In the genomic region with DNA sequence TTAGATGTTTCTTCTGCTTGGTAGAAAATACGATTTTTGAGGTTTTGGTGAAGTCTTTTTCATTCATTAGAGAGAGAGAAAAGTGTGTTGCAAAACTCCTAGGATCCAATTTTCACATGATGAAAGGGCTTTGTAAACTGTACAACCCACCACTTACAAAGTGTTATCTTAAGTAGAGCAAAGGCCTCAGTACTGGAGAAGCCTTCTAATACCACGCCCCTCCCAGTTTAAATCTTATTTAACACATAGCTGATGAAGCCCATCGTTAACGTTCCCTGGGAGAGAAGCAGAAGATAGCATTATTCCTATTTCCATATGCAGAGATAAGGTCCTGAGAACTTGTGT, we compare ENCODE assay signal across 8 cellular contexts. TPM values are rescaled to one million over a fixed set of nuclear protein-coding genes. Genes with fewer than 3 reads are reported as not detected.
DNase-seq lines count a peak whose midpoint lies in the region; ATAC-seq lines count a peak whose summit lies in the region.

No MANE protein-coding gene starts in this region.

- H3K27me3 ChIP-seq in mesendoderm (ENCODE audit: insufficient read depth, low read length, poor library complexity) = no peaks in the 10 kb centered on the region
- no peaks in the 10 kb centered on the region for H3K27me3 ChIP-seq in aorta (ENCODE audit: control insufficient read depth in 1 of 2, insufficient read depth in 2 of 2, low read length in 1 of 2)

- H2AK5ac ChIP-seq in mesendoderm (ENCODE audit: low read length) = no peak overlapping the region

- peak overlapping the region; percentile 93 for H3K27ac ChIP-seq in caudate nucleus (ENCODE audit: low read depth, low read length)
- no peak overlapping the region for H3K27ac ChIP-seq in mesendoderm (ENCODE audit: low read depth, low read length)
- H3K27ac ChIP-seq in aorta (ENCODE audit: low read depth in 1 of 2, low read length in 2 of 2) = peak overlapping the region in 1 of 2 donors; percentile 66

- no peak overlapping the region for H3K9ac ChIP-seq in mesendoderm (ENCODE audit: low read length)

- no peak overlapping the region for H2BK15ac ChIP-seq in mesendoderm (replicated peaks; ENCODE audit: low read depth)

- H3K79me1 ChIP-seq in mesendoderm (ENCODE audit: low read length) = no peaks in the 10 kb centered on the region

- ATAC-seq in GM21390 (IDR thresholded peaks at IDR 0.05; ENCODE audit: unreplicated experiment) (peak; percentile 7), aorta (ENCODE audit: low FRiP score) (peak; percentile 3)

- H3K4ac ChIP-seq in mesendoderm (ENCODE audit: low read depth, low read length) = no peak overlapping the region

- H2BK120ac ChIP-seq in mesendoderm (ENCODE audit: low read depth, low read length) = no peak overlapping the region

- H2BK5ac ChIP-seq in mesendoderm (ENCODE audit: low read length) = no peak overlapping the region

- H4K8ac ChIP-seq in mesendoderm (ENCODE audit: low read depth, low read length) = no peak overlapping the region

- no peak overlapping the region for H4K5ac ChIP-seq in mesendoderm (ENCODE audit: low read length)

- intact Hi-C loops in aorta (cut with DNase I) = loop anchor here in 1 of 2 donors (5.0 to 10.0 kb wide), 2 partner anchors 62 to 196 kb away; no protein-coding TSS in a partner anchor

- H3K36me3 ChIP-seq in mesendoderm (ENCODE audit: control insufficient read depth, insufficient read depth, low read length) (no peaks in the 10 kb centered on the region), aorta (ENCODE audit: control insufficient read depth in 1 of 2, insufficient read depth in 2 of 2, low read length in 1 of 2) (no peaks in the 10 kb centered on the region)

- peaks cover 7% of the 10 kb centered on the region for H3K4me1 ChIP-seq in mesendoderm (ENCODE audit: control insufficient read depth, low read depth, low read length)
- peaks cover 0 to 3% of the 10 kb centered on the region in 2 donors for H3K4me1 ChIP-seq in aorta (ENCODE audit: control insufficient read depth in 1 of 2, insufficient read depth in 2 of 2, low read length in 2 of 2)

- peak overlapping the region; percentile 8 for H3K4me2 ChIP-seq in mesendoderm (ENCODE audit: low read length)

- H3K9me3 ChIP-seq in aorta (ENCODE audit: control insufficient read depth, low read length) = no peaks in the 10 kb centered on the region

- no peak overlapping the region for H3K18ac ChIP-seq in mesendoderm (ENCODE audit: low read length)

- no peaks in the 10 kb centered on the region for H3K79me2 ChIP-seq in mesendoderm (ENCODE audit: control insufficient read depth, insufficient read depth, low read length)

- no peak for DNase-seq in Jurkat, Clone E6-1 (ENCODE audit: low read depth, low spot score)
- DNase-seq in caudate nucleus (lab: John Stamatoyannopoulos, UW) = no peak
- DNase-seq in mesendoderm = no peak
- DNase-seq in aorta = no peak
- no peak for DNase-seq in H4 (ENCODE audit: low spot score)
- DNase-seq in DMS53 (lab: John Stamatoyannopoulos, UW) = no peak
- DNase-seq in HuH-7.5 (ENCODE audit: low spot score) = no peak

- WGBS in mesendoderm (ENCODE audit: extremely low coverage, insufficient coverage, low lambda C conversion rate) = no CpG with 5 or more reads among the region's 4 CpGs
- 18 to 19% methylated on average over 4 of the region's 4 CpGs for WGBS in aorta, 2 donors

- no peak overlapping the region for H3K23ac ChIP-seq in mesendoderm (ENCODE audit: low read length)

- H3K4me3 ChIP-seq in Jurkat, Clone E6-1 (ENCODE audit: low read length) = peak overlapping the region; percentile 68
- no peak overlapping the region for H3K4me3 ChIP-seq in mesendoderm (ENCODE audit: low read length)
- peak overlapping the region in 1 of 2 donors; percentile 48 for H3K4me3 ChIP-seq in aorta (ENCODE audit: low read length in 2 of 2)

- peak overlapping the region; percentile 95 for H3K56ac ChIP-seq in mesendoderm (ENCODE audit: low read length)

RNA-seq across cellular contexts. Expression of gene APOLD1, which starts 0.9 kb away (rescaled TPM):
- 5.0 TPM for polyA plus RNA-seq in Jurkat, Clone E6-1 (2012; ENCODE audit: insufficient read depth, insufficient read length)
- polyA plus RNA-seq in mesendoderm (2013, experiment 1 of 2) = 0.34 TPM
- polyA plus RNA-seq in mesendoderm (2013, experiment 2 of 2) = 0.41 TPM
- total RNA-seq in aorta = 10 to 100 TPM; 20.2 to 94.0 TPM
- polyA plus RNA-seq in aorta = under 1 TPM; 0.67 to 0.75 TPM
- 2.7 and 3.1 TPM in 2 replicates for total RNA-seq in H4 (2014; rRNA removed; shearing (Covaris generic))

RNA-seq across cellular contexts. Expression of gene DDX47, which starts 26.8 kb away (rescaled TPM):
- 71.5 TPM for polyA plus RNA-seq in Jurkat, Clone E6-1 (2012; ENCODE audit: insufficient read depth, insufficient read length)
- 76.8 TPM for polyA plus RNA-seq in mesendoderm (2013, experiment 1 of 2)
- 77.5 TPM for polyA plus RNA-seq in mesendoderm (2013, experiment 2 of 2)
- total RNA-seq in aorta = 10 to 100 TPM; 42.8 to 46.0 TPM
- polyA plus RNA-seq in aorta = 10 to 100 TPM; 23.8 to 40.6 TPM
- 194 and 203 TPM in 2 replicates for total RNA-seq in H4 (2014; rRNA removed; shearing (Covaris generic))
